33 cellular contexts compared by ENCODE assay signal in the genomic region with DNA sequence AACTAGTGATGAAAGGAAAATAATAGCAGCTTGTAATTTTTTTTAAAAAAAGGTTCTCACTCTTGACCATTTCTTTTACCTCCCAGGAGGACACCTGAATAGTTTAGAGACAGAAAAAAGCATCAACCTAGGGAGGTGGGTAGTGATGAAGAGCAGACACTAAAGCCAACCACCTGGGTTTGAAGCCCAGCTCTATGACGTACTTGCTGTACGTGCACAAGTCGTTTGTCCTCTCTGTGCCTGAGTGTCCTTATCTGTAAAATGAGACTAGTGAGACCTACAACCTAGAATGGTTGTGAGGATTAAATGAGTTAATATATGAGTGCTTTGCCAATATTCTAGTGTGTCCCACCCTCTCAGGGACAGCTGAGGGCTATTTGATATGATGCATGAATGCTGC.
"Had no signal": no experiment of that assay in that cellular context is flagged by ENCODE, and none has a peak within 500 bp of the region (broad histone marks: within the 10 kb centered on the region; RNA-seq: fewer than 3 reads in every experiment).

No MANE protein-coding gene starts in this region.

- FAIRE-seq: colon, endometrium, endothelial cell of umbilical vein had no signal

- H3K9me3 Mint-ChIP-seq: activated B cell treated with CpG ODN at 0.5 μM for 24 hours; activated CD8-positive, alpha-beta T cell treated with anti-CD3 and anti-CD28 coated beads for 36 hours; activated naive CD4-positive, alpha-beta T cell treated with anti-CD3 and anti-CD28 coated beads for 36 hours; activated naive CD4-positive, alpha-beta T cell treated with anti-CD3 and anti-CD28 coated beads, Interleukin-2, amount 50 U/mL, for 24 hours; activated naive CD8-positive, alpha-beta T cell treated with anti-CD3 and anti-CD28 coated beads for 36 hours; activated naive CD8-positive, alpha-beta T cell treated with anti-CD3 and anti-CD28 coated beads, Interleukin-2, amount 50 U/mL, for 24 hours; activated T-helper 1 cell treated with anti-CD3 and anti-CD28 coated beads, Interleukin-12 subunit alpha, Interleukin-12 subunit beta, Interleukin-2, Interleukin-4 antibody, amounts not matched to agents 30 ng/mL and 10 ng/mL and 1 ng/mL, durations not matched to agents 14 hours and 24 hours and 36 hours; activated T-helper 2 cell treated with anti-CD3 and anti-CD28 coated beads, Interferon-gamma antibody, Interleukin-2, Interleukin-4, amounts not matched to agents 10 μg/mL and 5 μg/mL and 100 μg/mL, durations not matched to agents 14 hours and 24 hours and 36 hours had no signal

- H2AFZ ChIP-seq: hepatocyte had no signal

- H3K27me3 ChIP-seq: adrenal gland, body of pancreas, esophagus squamous epithelium, gastroesophageal sphincter, heart right ventricle had no signal

- ATAC-seq: activated CD4-positive, CD25-positive, alpha-beta regulatory T cell treated with anti-CD3 and anti-CD28 coated beads, Interleukin-2, amount 50 U/mL, for 24 hours; activated CD8-positive, alpha-beta T cell treated with anti-CD3 and anti-CD28 coated beads for 36 hours; activated naive CD8-positive, alpha-beta T cell treated with anti-CD3 and anti-CD28 coated beads, Interleukin-2, amount 50 U/mL, for 24 hours; body of pancreas; gastroesophageal sphincter had no signal

- H3K27ac ChIP-seq: adrenal gland, body of pancreas, epithelial cell of prostate, esophagus squamous epithelium, gastroesophageal sphincter, heart right ventricle, hepatocyte, WERI-Rb-1 had no signal

- H3K36me3 ChIP-seq: adrenal gland, esophagus squamous epithelium, heart right ventricle had no signal

- H3K27me3 Mint-ChIP-seq: activated B cell treated with CpG ODN at 0.5 μM for 24 hours; activated naive CD8-positive, alpha-beta T cell treated with anti-CD3 and anti-CD28 coated beads, Interleukin-2, amount 50 U/mL, for 24 hours had no signal

- H3K27ac Mint-ChIP-seq: activated B cell treated with CpG ODN at 0.5 μM for 24 hours; activated CD8-positive, alpha-beta T cell treated with anti-CD3 and anti-CD28 coated beads for 36 hours; activated naive CD4-positive, alpha-beta T cell treated with anti-CD3 and anti-CD28 coated beads for 36 hours; activated naive CD4-positive, alpha-beta T cell treated with anti-CD3 and anti-CD28 coated beads, Interleukin-2, amount 50 U/mL, for 24 hours; activated naive CD8-positive, alpha-beta T cell treated with anti-CD3 and anti-CD28 coated beads for 36 hours; activated naive CD8-positive, alpha-beta T cell treated with anti-CD3 and anti-CD28 coated beads, Interleukin-2, amount 50 U/mL, for 24 hours; activated T-helper 1 cell treated with anti-CD3 and anti-CD28 coated beads, Interleukin-12 subunit alpha, Interleukin-12 subunit beta, Interleukin-2, Interleukin-4 antibody, amounts not matched to agents 30 ng/mL and 10 ng/mL and 1 ng/mL, durations not matched to agents 14 hours and 24 hours and 36 hours; activated T-helper 2 cell treated with anti-CD3 and anti-CD28 coated beads, Interferon-gamma antibody, Interleukin-2, Interleukin-4, amounts not matched to agents 10 μg/mL and 5 μg/mL and 100 μg/mL, durations not matched to agents 14 hours and 24 hours and 36 hours had no signal

- DNase-seq: activated B cell treated with CpG ODN at 0.5 μM for 24 hours; activated CD4-positive, alpha-beta T cell treated with anti-CD3 and anti-CD28 coated beads for 48 hours; activated CD4-positive, alpha-beta T cell treated with anti-CD3 and anti-CD28 coated beads, Interleukin-2, amount 50 U/mL, for 1 hour; activated CD4-positive, alpha-beta T cell treated with anti-CD3 and anti-CD28 coated beads, Interleukin-2, amount 50 U/mL, for 48 hours; activated CD8-positive, alpha-beta memory T cell treated with anti-CD3 and anti-CD28 coated beads for 24 hours; activated CD8-positive, alpha-beta T cell treated with anti-CD3 and anti-CD28 coated beads for 36 hours; activated effector memory CD4-positive, alpha-beta T cell treated with anti-CD3 and anti-CD28 coated beads, Interleukin-2, amount 50 U/mL, for 16 hours; activated naive CD4-positive, alpha-beta T cell treated with anti-CD3 and anti-CD28 coated beads for 36 hours; activated naive CD8-positive, alpha-beta T cell treated with anti-CD3 and anti-CD28 coated beads for 36 hours; activated naive CD8-positive, alpha-beta T cell treated with anti-CD3 and anti-CD28 coated beads, Interleukin-2, amount 50 U/mL, for 24 hours; activated T-cell treated with anti-CD3 and anti-CD28 coated beads, Interleukin-2, amount 50 U/mL, for 1 hour; activated T-cell treated with anti-CD3 and anti-CD28 coated beads, Interleukin-2, amount 50 U/mL, for 48 hours; adrenal gland; amygdala; aorta; body of pancreas; caudate nucleus; effector CD8-positive, alpha-beta T cell; esophagus squamous epithelium; foreskin melanocyte; heart right ventricle; T-helper 2 cell; WERI-Rb-1 had no signal

- H3K4me3 Mint-ChIP-seq: activated B cell treated with CpG ODN at 0.5 μM for 24 hours; activated CD8-positive, alpha-beta T cell treated with anti-CD3 and anti-CD28 coated beads for 36 hours; activated naive CD4-positive, alpha-beta T cell treated with anti-CD3 and anti-CD28 coated beads for 36 hours; activated naive CD4-positive, alpha-beta T cell treated with anti-CD3 and anti-CD28 coated beads, Interleukin-2, amount 50 U/mL, for 24 hours; activated naive CD8-positive, alpha-beta T cell treated with anti-CD3 and anti-CD28 coated beads for 36 hours; activated naive CD8-positive, alpha-beta T cell treated with anti-CD3 and anti-CD28 coated beads, Interleukin-2, amount 50 U/mL, for 24 hours; activated T-helper 1 cell treated with anti-CD3 and anti-CD28 coated beads, Interleukin-12 subunit alpha, Interleukin-12 subunit beta, Interleukin-2, Interleukin-4 antibody, amounts not matched to agents 30 ng/mL and 10 ng/mL and 1 ng/mL, durations not matched to agents 14 hours and 24 hours and 36 hours had no signal

- H3K9me3 ChIP-seq: adrenal gland, body of pancreas, esophagus squamous epithelium, gastroesophageal sphincter, heart right ventricle had no signal

- H3K4me3 ChIP-seq: adrenal gland, body of pancreas, esophagus squamous epithelium, gastroesophageal sphincter, heart right ventricle, hepatocyte had no signal

- H3K4me2 ChIP-seq: hepatocyte had no signal
